In genomic region chr18:31876707-31877106, GRCh38 we compare ENCODE assay signal across 27 cellular contexts.
A peak's percentile ranks its signal among the peaks of the same experiment; 100 is the strongest.
DNase-seq lines count a peak whose midpoint lies in the region; ATAC-seq and TF ChIP-seq lines count a peak whose summit lies in the region.
"Had no signal": no experiment of that assay in that cellular context is flagged by ENCODE, and none has a peak within 500 bp of the region (broad histone marks: within the 10 kb centered on the region; RNA-seq: fewer than 3 reads in every experiment).

No MANE protein-coding gene starts in this region.

- peak overlapping the region; percentile 26 for H3K27ac Mint-ChIP-seq in activated CD4-positive, alpha-beta memory T cell treated with anti-CD3 and anti-CD28 coated beads for 36 hours
- H3K27ac Mint-ChIP-seq in activated CD4-positive, alpha-beta memory T cell treated with anti-CD3 and anti-CD28 coated beads, Interleukin-2, amount 10 ng/mL, durations not matched to agents 7 days and 5 days: no peak overlapping the region
- peak overlapping the region; percentile 26 for H3K27ac Mint-ChIP-seq in stimulated activated effector memory CD8-positive, alpha-beta T cell treated with anti-CD3 and anti-CD28 coated beads, Interleukin-12 subunit alpha, Interleukin-12 subunit beta, amount 100 ng/mL, for 72 hours
- H3K27ac Mint-ChIP-seq: activated T-helper 17 cell treated with anti-CD3 and anti-CD28 coated beads, Interleukin-2, amount 50 U/mL, for 72 hours; brain; nephron; stimulated activated naive CD8-positive, alpha-beta T cell treated with anti-CD3 and anti-CD28 coated beads, Interleukin-15, amount 100 ng/mL, for 72 hours had no signal

- no peak overlapping the region for H3K4me3 ChIP-seq in epithelial cell of esophagus (ENCODE audit: low read length)
- H3K4me3 ChIP-seq: K562, tibial artery had no signal

- no peak for DNase-seq in activated CD4-positive, alpha-beta memory T cell treated with anti-CD3 and anti-CD28 coated beads for 36 hours
- DNase-seq in activated CD4-positive, alpha-beta memory T cell treated with anti-CD3 and anti-CD28 coated beads, Interleukin-2, amount 10 ng/mL, durations not matched to agents 7 days and 5 days: no peak
- DNase-seq in NCI-H69 (lab: John Stamatoyannopoulos, UW) (peak; percentile 20), epithelial cell of esophagus (ENCODE audit: low read depth) (peak; percentile 66), caudate nucleus (lab: John Stamatoyannopoulos, UW) (no peak)
- DNase-seq in stimulated activated effector memory CD8-positive, alpha-beta T cell treated with anti-CD3 and anti-CD28 coated beads, Interleukin-12 subunit alpha, Interleukin-12 subunit beta, amount 100 ng/mL, for 72 hours (ENCODE audit: low spot score in 2 of 2): no peak
- DNase-seq: 8988T; activated CD4-positive, alpha-beta T cell treated with anti-CD3 and anti-CD28 coated beads for 1 hour; DMS79; GOT3; left colon; NCI-H1694 treated with DMSO at 0.1 percent for 48 hours; NCI-H2227 treated with DMSO at 0.1 percent for 48 hours; OCI-M1; right cardiac atrium; SHP77; stimulated activated CD4-positive, alpha-beta T cell treated with anti-CD3 and anti-CD28 coated beads, Interleukin-12 subunit alpha, Interleukin-12 subunit beta, amount 100 ng/mL, for 4 hours; stimulated activated CD4-positive, alpha-beta T cell treated with anti-CD3 and anti-CD28 coated beads, Interleukin-4, amount 100 ng/mL, for 4 hours; stimulated activated naive CD8-positive, alpha-beta T cell treated with anti-CD3 and anti-CD28 coated beads, Interleukin-15, amount 100 ng/mL, for 72 hours; tibial artery had no signal

- H3K4me1 Mint-ChIP-seq in activated CD4-positive, alpha-beta memory T cell treated with anti-CD3 and anti-CD28 coated beads for 36 hours (ENCODE audit: low read depth): peaks cover 10% of the 10 kb centered on the region
- H3K4me1 Mint-ChIP-seq in activated CD4-positive, alpha-beta memory T cell treated with anti-CD3 and anti-CD28 coated beads, Interleukin-2, amount 10 ng/mL, durations not matched to agents 7 days and 5 days: peaks cover 12% of the 10 kb centered on the region
- H3K4me1 Mint-ChIP-seq in stimulated activated effector memory CD8-positive, alpha-beta T cell treated with anti-CD3 and anti-CD28 coated beads, Interleukin-12 subunit alpha, Interleukin-12 subunit beta, amount 100 ng/mL, for 72 hours: peaks cover 26% of the 10 kb centered on the region
- H3K4me1 Mint-ChIP-seq: brain, nephron had no signal

- ATAC-seq in stimulated activated effector memory CD8-positive, alpha-beta T cell treated with anti-CD3 and anti-CD28 coated beads, Interleukin-12 subunit alpha, Interleukin-12 subunit beta, amount 100 ng/mL, for 72 hours: no peak
- ATAC-seq in HG03565 (IDR thresholded peaks at IDR 0.05; ENCODE audit: unreplicated experiment) (no peak), HG03159 (IDR thresholded peaks at IDR 0.05; ENCODE audit: unreplicated experiment) (no peak)
- ATAC-seq: activated T-helper 17 cell treated with anti-CD3 and anti-CD28 coated beads, Interleukin-2, amount 50 U/mL, for 72 hours; K562; left colon; right cardiac atrium; stimulated activated naive CD8-positive, alpha-beta T cell treated with anti-CD3 and anti-CD28 coated beads, Interleukin-15, amount 100 ng/mL, for 72 hours had no signal

- peaks cover 13% of the 10 kb centered on the region for H3K9me3 Mint-ChIP-seq in activated CD4-positive, alpha-beta memory T cell treated with anti-CD3 and anti-CD28 coated beads for 36 hours
- peaks cover 8% of the 10 kb centered on the region for H3K9me3 Mint-ChIP-seq in activated CD4-positive, alpha-beta memory T cell treated with anti-CD3 and anti-CD28 coated beads, Interleukin-2, amount 10 ng/mL, durations not matched to agents 7 days and 5 days
- H3K9me3 Mint-ChIP-seq in stimulated activated effector memory CD8-positive, alpha-beta T cell treated with anti-CD3 and anti-CD28 coated beads, Interleukin-12 subunit alpha, Interleukin-12 subunit beta, amount 100 ng/mL, for 72 hours: peaks cover 2% of the 10 kb centered on the region
- H3K9me3 Mint-ChIP-seq: activated T-helper 17 cell treated with anti-CD3 and anti-CD28 coated beads, Interleukin-2, amount 50 U/mL, for 72 hours had no signal

- H3K4me3 Mint-ChIP-seq in activated CD4-positive, alpha-beta memory T cell treated with anti-CD3 and anti-CD28 coated beads for 36 hours: no peak overlapping the region
- H3K4me3 Mint-ChIP-seq in activated CD4-positive, alpha-beta memory T cell treated with anti-CD3 and anti-CD28 coated beads, Interleukin-2, amount 10 ng/mL, durations not matched to agents 7 days and 5 days: no peak overlapping the region
- H3K4me3 Mint-ChIP-seq in stimulated activated effector memory CD8-positive, alpha-beta T cell treated with anti-CD3 and anti-CD28 coated beads, Interleukin-12 subunit alpha, Interleukin-12 subunit beta, amount 100 ng/mL, for 72 hours: no peak overlapping the region
- H3K4me3 Mint-ChIP-seq: activated T-helper 17 cell treated with anti-CD3 and anti-CD28 coated beads, Interleukin-2, amount 50 U/mL, for 72 hours; brain; nephron; stimulated activated naive CD8-positive, alpha-beta T cell treated with anti-CD3 and anti-CD28 coated beads, Interleukin-15, amount 100 ng/mL, for 72 hours had no signal

- H3K27me3 Mint-ChIP-seq in activated CD4-positive, alpha-beta memory T cell treated with anti-CD3 and anti-CD28 coated beads for 36 hours: no peaks in the 10 kb centered on the region
- H3K27me3 Mint-ChIP-seq in activated CD4-positive, alpha-beta memory T cell treated with anti-CD3 and anti-CD28 coated beads, Interleukin-2, amount 10 ng/mL, durations not matched to agents 7 days and 5 days: no peaks in the 10 kb centered on the region
- H3K27me3 Mint-ChIP-seq: activated T-helper 17 cell treated with anti-CD3 and anti-CD28 coated beads, Interleukin-2, amount 50 U/mL, for 72 hours; brain; stimulated activated naive CD8-positive, alpha-beta T cell treated with anti-CD3 and anti-CD28 coated beads, Interleukin-15, amount 100 ng/mL, for 72 hours had no signal

- CTCF ChIA-PET in activated CD4-positive, alpha-beta memory T cell treated with anti-CD3 and anti-CD28 coated beads for 36 hours (lab: Charles Lee): no interaction called here
- CTCF ChIA-PET in activated CD4-positive, alpha-beta memory T cell treated with anti-CD3 and anti-CD28 coated beads, Interleukin-2, amount 10 ng/mL, durations not matched to agents 7 days and 5 days (lab: Charles Lee): no interaction called here

- H3K27ac ChIP-seq in caudate nucleus (ENCODE audit: low read depth, low read length): no peak overlapping the region
- H3K27ac ChIP-seq: parathyroid adenoma, tibial artery had no signal

- peaks cover 47% of the 10 kb centered on the region for H3K36me3 Mint-ChIP-seq in activated CD4-positive, alpha-beta memory T cell treated with anti-CD3 and anti-CD28 coated beads for 36 hours
- peaks cover 73% of the 10 kb centered on the region for H3K36me3 Mint-ChIP-seq in activated CD4-positive, alpha-beta memory T cell treated with anti-CD3 and anti-CD28 coated beads, Interleukin-2, amount 10 ng/mL, durations not matched to agents 7 days and 5 days (ENCODE audit: low read depth)
- H3K36me3 Mint-ChIP-seq in stimulated activated effector memory CD8-positive, alpha-beta T cell treated with anti-CD3 and anti-CD28 coated beads, Interleukin-12 subunit alpha, Interleukin-12 subunit beta, amount 100 ng/mL, for 72 hours: peaks cover 97% of the 10 kb centered on the region

- intact Hi-C loops in activated CD4-positive, alpha-beta memory T cell treated with anti-CD3 and anti-CD28 coated beads for 36 hours (cut with micrococcal nuclease): no loop called here

- no peak for TF ChIP-seq CTCF in epithelial cell of esophagus (IDR thresholded peaks at IDR 0.05; ENCODE audit: insufficient read depth, low read depth, low read length, missing control alignments)

- POLR2A ChIA-PET in activated CD4-positive, alpha-beta memory T cell treated with anti-CD3 and anti-CD28 coated beads for 36 hours (lab: Charles Lee): no interaction called here
- POLR2A ChIA-PET in activated CD4-positive, alpha-beta memory T cell treated with anti-CD3 and anti-CD28 coated beads, Interleukin-2, amount 10 ng/mL, durations not matched to agents 7 days and 5 days (lab: Charles Lee): no interaction called here

Comparison
In these comparisons a context has a peak if more than half of its experiments do, and no peak if none do; other contexts are left out.
1. DNase-seq: peak in NCI-H69 (single experiment) and epithelial cell of esophagus (single experiment); none in activated CD4-positive, alpha-beta memory T cell treated with anti-CD3 and anti-CD28 coated beads for 36 hours (single experiment), activated CD4-positive, alpha-beta memory T cell treated with anti-CD3 and anti-CD28 coated beads, Interleukin-2, amount 10 ng/mL, durations not matched to agents 7 days and 5 days (single experiment), stimulated activated effector memory CD8-positive, alpha-beta T cell treated with anti-CD3 and anti-CD28 coated beads, Interleukin-12 subunit alpha, Interleukin-12 subunit beta, amount 100 ng/mL, for 72 hours (0 of 2) and caudate nucleus (0 of 61).